14 cellular contexts compared by ENCODE assay signal in the genomic region with DNA sequence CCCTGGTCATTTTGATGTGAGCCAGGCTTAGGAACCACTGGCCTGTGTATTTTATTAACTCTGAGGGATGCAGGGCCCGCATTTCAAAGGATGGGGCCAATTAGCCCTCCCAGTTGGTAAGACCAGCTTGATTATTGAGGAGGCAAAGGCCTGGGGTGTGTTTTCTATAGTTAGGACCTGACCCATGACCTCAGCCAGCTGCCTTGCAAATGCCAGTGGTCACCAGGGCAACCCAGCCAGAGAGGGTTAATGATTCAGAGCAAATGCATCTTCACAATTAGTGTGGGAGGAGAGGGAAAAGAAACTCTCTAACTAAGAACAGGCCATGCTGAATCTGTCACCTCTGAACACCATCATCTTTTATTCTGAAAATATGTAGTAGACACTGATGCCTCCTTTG.
DNase-seq lines count a peak whose midpoint lies in the region; ATAC-seq and TF ChIP-seq lines count a peak whose summit lies in the region.
"Had no signal": no experiment of that assay in that cellular context is flagged by ENCODE, and none has a peak within 500 bp of the region (broad histone marks: within the 10 kb centered on the region; RNA-seq: fewer than 3 reads in every experiment).

No MANE protein-coding gene starts in this region.

- no peak overlapping the region for H3K4me2 ChIP-seq in mesendoderm (ENCODE audit: low read length)

- no peak overlapping the region for H2BK15ac ChIP-seq in mesendoderm (replicated peaks; ENCODE audit: low read depth)

- no peak overlapping the region for H2AK5ac ChIP-seq in mesendoderm (ENCODE audit: low read length)

- no peak overlapping the region for H2BK120ac ChIP-seq in mesendoderm (ENCODE audit: low read depth, low read length)

- H4K5ac ChIP-seq in mesendoderm (ENCODE audit: low read length), result no peak overlapping the region

- no peaks in the 10 kb centered on the region for H3K79me1 ChIP-seq in mesendoderm (ENCODE audit: low read length)

- CTCF ChIA-PET in activated CD4-positive, alpha-beta T cell treated with anti-CD3 and anti-CD28 coated beads for 36 hours (lab: Charles Lee), result no interaction called here
- CTCF ChIA-PET in activated CD8-positive, alpha-beta T cell treated with anti-CD3 and anti-CD28 coated beads for 36 hours (lab: Charles Lee), result no interaction called here

- peak; percentile 15 for DNase-seq in amniotic stem cell (lab: John Stamatoyannopoulos, UW)
- DNase-seq in mesendoderm, result peak; percentile 79
- DNase-seq in HPDE6-E6E7 (ENCODE audit: extremely low spot score), result no peak
- no peak for DNase-seq in activated CD4-positive, alpha-beta T cell treated with anti-CD3 and anti-CD28 coated beads for 36 hours
- no peak for DNase-seq in activated CD8-positive, alpha-beta T cell treated with anti-CD3 and anti-CD28 coated beads for 36 hours
- DNase-seq: activated CD4-positive, alpha-beta T cell treated with anti-CD3 and anti-CD28 coated beads, Interleukin-2, amount 50 U/mL, for 48 hours; caudate nucleus; immature natural killer cell; stimulated activated naive CD4-positive, alpha-beta T cell treated with Interleukin-2 at 50 U/mL for 16 hours had no signal

- H3K4me3 ChIP-seq in mesendoderm (ENCODE audit: low read length), result no peak overlapping the region
- H3K4me3 ChIP-seq: skin epidermis had no signal

- H3K9ac ChIP-seq in mesendoderm (ENCODE audit: low read length), result no peak overlapping the region

- H3K79me2 ChIP-seq in mesendoderm (ENCODE audit: control insufficient read depth, insufficient read depth, low read length), result no peaks in the 10 kb centered on the region

- no peak overlapping the region for H3K27ac ChIP-seq in mesendoderm (ENCODE audit: low read depth, low read length)

- no peaks in the 10 kb centered on the region for H3K36me3 ChIP-seq in mesendoderm (ENCODE audit: control insufficient read depth, insufficient read depth, low read length)

- POLR2A ChIA-PET in activated CD4-positive, alpha-beta T cell treated with anti-CD3 and anti-CD28 coated beads for 36 hours (lab: Charles Lee), result interaction anchor here (0.6 kb wide), 1 partner anchor 152 kb away, joined by 3 read pairs; no protein-coding TSS in a partner anchor
- POLR2A ChIA-PET in activated CD8-positive, alpha-beta T cell treated with anti-CD3 and anti-CD28 coated beads for 36 hours (lab: Charles Lee), result interaction anchor here (0.6 kb wide), 1 partner anchor 168 kb away, joined by 3 read pairs; no protein-coding TSS in a partner anchor

- intact Hi-C loops in activated CD4-positive, alpha-beta T cell treated with anti-CD3 and anti-CD28 coated beads for 36 hours (cut with DNase I, micrococcal nuclease), result no loop called here
- intact Hi-C loops in activated CD8-positive, alpha-beta T cell treated with anti-CD3 and anti-CD28 coated beads for 36 hours (cut with micrococcal nuclease), result no loop called here

- no peak overlapping the region for H3K4ac ChIP-seq in mesendoderm (ENCODE audit: low read depth, low read length)

- no peaks in the 10 kb centered on the region for H3K4me1 Mint-ChIP-seq in activated CD4-positive, alpha-beta T cell treated with anti-CD3 and anti-CD28 coated beads for 36 hours
- H3K4me1 Mint-ChIP-seq in activated CD8-positive, alpha-beta T cell treated with anti-CD3 and anti-CD28 coated beads for 36 hours (ENCODE audit: low read depth), result no peaks in the 10 kb centered on the region
- H3K4me1 Mint-ChIP-seq: immature natural killer cell had no signal

- no peak overlapping the region for H3K56ac ChIP-seq in mesendoderm (ENCODE audit: low read length)

- no peak overlapping the region for H4K8ac ChIP-seq in mesendoderm (ENCODE audit: low read depth, low read length)

- H2BK5ac ChIP-seq in mesendoderm (ENCODE audit: low read length), result no peak overlapping the region

- WGBS in mesendoderm (ENCODE audit: extremely low coverage, insufficient coverage, low lambda C conversion rate), result no CpG with 5 or more reads among the region's 1 CpG

- H3K27ac Mint-ChIP-seq in activated CD4-positive, alpha-beta T cell treated with anti-CD3 and anti-CD28 coated beads for 36 hours, result no peak overlapping the region
- H3K27ac Mint-ChIP-seq in activated CD8-positive, alpha-beta T cell treated with anti-CD3 and anti-CD28 coated beads for 36 hours, result no peak overlapping the region
- H3K27ac Mint-ChIP-seq: immature natural killer cell had no signal

- H3K18ac ChIP-seq in mesendoderm (ENCODE audit: low read length), result no peak overlapping the region

- TF ChIP-seq CTCF in activated CD8-positive, alpha-beta T cell treated with anti-CD3 and anti-CD28 coated beads for 36 hours (IDR thresholded peaks at IDR 0.05), result no peak

- ATAC-seq in GM18498 (IDR thresholded peaks at IDR 0.05; ENCODE audit: unreplicated experiment), result peak; percentile 65
- ATAC-seq in HG02678 (IDR thresholded peaks at IDR 0.05; ENCODE audit: unreplicated experiment), result peak; percentile 73
- ATAC-seq in HG02852 (IDR thresholded peaks at IDR 0.05; ENCODE audit: unreplicated experiment), result no peak
- no peak for ATAC-seq in activated CD4-positive, alpha-beta T cell treated with anti-CD3 and anti-CD28 coated beads for 36 hours
- no peak for ATAC-seq in activated CD8-positive, alpha-beta T cell treated with anti-CD3 and anti-CD28 coated beads for 36 hours
- ATAC-seq: Panc1 had no signal

- no peaks in the 10 kb centered on the region for H3K27me3 ChIP-seq in mesendoderm (ENCODE audit: insufficient read depth, low read length, poor library complexity)

- peaks cover 5% of the 10 kb centered on the region for H3K27me3 Mint-ChIP-seq in activated CD4-positive, alpha-beta T cell treated with anti-CD3 and anti-CD28 coated beads for 36 hours
- H3K27me3 Mint-ChIP-seq in activated CD8-positive, alpha-beta T cell treated with anti-CD3 and anti-CD28 coated beads for 36 hours, result peaks cover 4% of the 10 kb centered on the region

- H3K4me3 Mint-ChIP-seq in activated CD4-positive, alpha-beta T cell treated with anti-CD3 and anti-CD28 coated beads for 36 hours, result no peak overlapping the region
- H3K4me3 Mint-ChIP-seq in activated CD8-positive, alpha-beta T cell treated with anti-CD3 and anti-CD28 coated beads for 36 hours, result no peak overlapping the region
- H3K4me3 Mint-ChIP-seq: immature natural killer cell had no signal

- peaks cover 3% of the 10 kb centered on the region for H3K9me3 Mint-ChIP-seq in activated CD4-positive, alpha-beta T cell treated with anti-CD3 and anti-CD28 coated beads for 36 hours (ENCODE audit: low read depth)
- no peaks in the 10 kb centered on the region for H3K9me3 Mint-ChIP-seq in activated CD8-positive, alpha-beta T cell treated with anti-CD3 and anti-CD28 coated beads for 36 hours

- H3K36me3 Mint-ChIP-seq in activated CD4-positive, alpha-beta T cell treated with anti-CD3 and anti-CD28 coated beads for 36 hours (ENCODE audit: low read depth), result no peaks in the 10 kb centered on the region
- H3K36me3 Mint-ChIP-seq in activated CD8-positive, alpha-beta T cell treated with anti-CD3 and anti-CD28 coated beads for 36 hours (ENCODE audit: low read depth), result no peaks in the 10 kb centered on the region
- H3K36me3 Mint-ChIP-seq: immature natural killer cell had no signal

- H3K23ac ChIP-seq in mesendoderm (ENCODE audit: low read length), result no peak overlapping the region

- H3K4me1 ChIP-seq in mesendoderm (ENCODE audit: control insufficient read depth, low read depth, low read length), result no peaks in the 10 kb centered on the region

Comparison
In these comparisons a context has a peak if more than half of its experiments do, and no peak if none do; other contexts are left out.
1. ATAC-seq: peak in GM18498 (single experiment) and HG02678 (single experiment); none in HG02852 (single experiment), activated CD4-positive, alpha-beta T cell treated with anti-CD3 and anti-CD28 coated beads for 36 hours (single experiment) and activated CD8-positive, alpha-beta T cell treated with anti-CD3 and anti-CD28 coated beads for 36 hours (single experiment).
2. DNase-seq: peak in amniotic stem cell (single experiment) and mesendoderm (single experiment); none in HPDE6-E6E7 (single experiment), activated CD4-positive, alpha-beta T cell treated with anti-CD3 and anti-CD28 coated beads for 36 hours (single experiment) and activated CD8-positive, alpha-beta T cell treated with anti-CD3 and anti-CD28 coated beads for 36 hours (single experiment).